Comparison of ENCODE assay signal across 8 cellular contexts in the genomic region with DNA sequence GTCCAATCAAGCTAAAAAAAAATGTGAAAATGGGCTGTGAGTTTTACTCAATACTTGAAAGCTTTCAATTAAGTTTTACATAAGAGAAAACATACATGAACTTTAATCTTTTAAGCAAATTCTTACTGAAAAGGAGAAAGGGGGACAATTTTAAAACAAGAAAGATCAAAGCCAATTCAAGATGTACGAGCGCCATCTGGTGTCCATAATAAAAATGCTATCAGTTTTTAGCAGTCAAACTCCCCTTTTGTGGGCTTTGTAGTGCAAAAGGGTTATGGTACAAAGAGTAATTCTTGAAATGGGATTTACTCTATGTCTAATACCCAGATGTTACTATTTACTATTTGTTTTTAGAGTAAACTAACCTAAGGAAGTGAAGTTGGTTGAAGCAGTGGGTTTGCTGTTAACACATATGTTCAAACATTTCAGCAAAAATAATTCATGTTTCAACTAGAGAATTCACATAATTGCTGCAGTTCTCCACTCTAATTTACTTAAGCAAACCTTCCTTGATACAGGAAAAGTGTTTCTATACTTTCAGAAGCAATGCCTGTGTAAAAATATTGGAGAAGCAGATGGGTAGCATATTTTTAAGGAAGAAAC.
DNase-seq lines count a peak whose midpoint lies in the region; ATAC-seq, FAIRE-seq and TF ChIP-seq lines count a peak whose summit lies in the region.

No MANE protein-coding gene starts in this region.

- H3K27me3 ChIP-seq in colonic mucosa = no peaks in the 10 kb centered on the region
- no peaks in the 10 kb centered on the region for H3K27me3 ChIP-seq in pancreas

- H3K9me3 ChIP-seq in colonic mucosa (no peaks in the 10 kb centered on the region), pancreas (no peaks in the 10 kb centered on the region)

- DNase-seq in NCI-H82 (lab: John Stamatoyannopoulos, UW) = peak; percentile 57
- DNase-seq in NCI-H82 treated with DMSO at 0.1 percent for 48 hours (lab: John Stamatoyannopoulos, UW; ENCODE audit: unreplicated experiment) = no peak
- DNase-seq in NCI-H2171 treated with DMSO at 0.1 percent for 48 hours (lab: John Stamatoyannopoulos, UW) = peak; percentile 48
- no peak for DNase-seq in colonic mucosa
- DNase-seq in pancreas = no peak
- no peak for DNase-seq in NCI-H187 treated with DMSO at 0.1 percent for 48 hours (lab: John Stamatoyannopoulos, UW)
- no peak for DNase-seq in activated CD4-positive, alpha-beta T cell treated with anti-CD3 and anti-CD28 coated beads, Interleukin-2, amount 50 U/mL, for 4 hours

- H3K4me1 ChIP-seq in colonic mucosa = no peaks in the 10 kb centered on the region
- no peaks in the 10 kb centered on the region for H3K4me1 ChIP-seq in pancreas

- FAIRE-seq in pancreas (lab: Jason Lieb, UNC) = no peak

- TF ChIP-seq CTCF in colonic mucosa (IDR thresholded peaks at IDR 0.05) (peak; percentile 44), pancreas (IDR thresholded peaks at IDR 0.05) (peak in 3 of 4 donors; percentile 45 to 62 (median 47))

- H3K36me3 ChIP-seq in colonic mucosa = no peaks in the 10 kb centered on the region
- H3K36me3 ChIP-seq in pancreas = no peaks in the 10 kb centered on the region

- H3K4me3 ChIP-seq in colonic mucosa (no peak overlapping the region), pancreas (no peak overlapping the region)

- WGBS in pancreas, 2 donors = 0% methylated on average over 2 of the region's 2 CpGs

- H3K9ac ChIP-seq in colonic mucosa (ENCODE audit: low read depth in 2 of 2, low read length in 2 of 2) = no peak overlapping the region

- H3K27ac ChIP-seq in colonic mucosa = no peak overlapping the region
- no peak overlapping the region for H3K27ac ChIP-seq in pancreas

- intact Hi-C loops in colonic mucosa (cut with DNase I) = no loop called here
- intact Hi-C loops in pancreas (cut with DNase I) = no loop called here

- ATAC-seq in pancreas (peak in 1 of 4 donors; percentile 33), HG02970 (IDR thresholded peaks at IDR 0.05; ENCODE audit: low FRiP score, unreplicated experiment) (no peak)

Comparison
In these comparisons a context has a peak if more than half of its experiments do, and no peak if none do; other contexts are left out.
1. DNase-seq: peak in NCI-H82 (single experiment) and NCI-H2171 treated with DMSO at 0.1 percent for 48 hours (single experiment); none in NCI-H82 treated with DMSO at 0.1 percent for 48 hours (single experiment), colonic mucosa (single experiment), pancreas (0 of 6), NCI-H187 treated with DMSO at 0.1 percent for 48 hours (single experiment) and activated CD4-positive, alpha-beta T cell treated with anti-CD3 and anti-CD28 coated beads, Interleukin-2, amount 50 U/mL, for 4 hours (0 of 2).